ENCODE assay signal across 8 cellular contexts in the genomic region with DNA sequence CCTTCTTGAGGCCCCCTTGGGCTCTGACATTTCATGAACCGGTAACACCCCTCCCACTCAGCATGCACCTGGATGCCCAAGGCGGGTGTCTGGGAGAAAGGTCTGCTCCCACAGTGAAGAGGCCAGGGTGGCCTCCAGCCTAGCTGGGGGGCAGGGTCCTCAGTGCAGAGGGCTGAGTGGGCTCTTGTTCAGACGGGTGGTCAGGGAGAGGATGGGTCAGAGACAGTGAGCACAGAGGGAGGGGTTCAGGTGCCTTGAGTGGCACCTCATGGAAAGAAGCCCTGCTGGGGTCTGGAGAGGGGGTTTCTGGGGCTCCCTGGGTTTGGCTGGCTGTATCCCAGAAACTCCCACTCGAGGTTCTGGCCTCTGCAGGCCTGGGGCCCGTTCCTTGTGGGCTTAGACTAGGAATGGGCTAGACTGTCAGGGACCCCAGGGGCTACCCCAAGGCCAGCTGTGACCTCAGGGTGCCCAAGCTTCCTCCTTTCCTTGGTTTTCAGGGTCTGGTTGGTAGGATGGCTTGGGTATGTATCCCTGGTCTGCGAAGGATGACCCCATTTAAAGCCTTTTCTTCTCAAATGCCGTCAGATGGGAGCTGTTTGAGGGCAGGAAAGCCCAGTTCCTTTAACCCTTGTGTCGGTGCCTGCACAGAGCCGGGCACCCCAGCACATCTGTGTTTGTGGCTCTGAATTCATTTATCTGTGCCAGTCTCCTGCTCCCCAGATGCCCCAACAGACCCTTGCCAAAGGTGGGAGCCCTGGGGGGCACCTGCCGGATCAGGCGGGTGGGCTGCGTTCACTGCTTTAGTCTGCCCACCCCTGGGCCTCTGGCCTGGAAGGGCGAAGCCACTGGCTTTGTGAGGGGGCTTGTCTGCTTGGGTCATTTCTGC. TPM values are rescaled to one million over a fixed set of nuclear protein-coding genes. Genes with fewer than 3 reads are reported as not detected.
DNase-seq lines count a peak whose midpoint lies in the region; ATAC-seq, FAIRE-seq and TF ChIP-seq lines count a peak whose summit lies in the region.

No MANE protein-coding gene starts in this region.

- no peak overlapping the region for H3K27ac ChIP-seq in astrocyte (ENCODE audit: low read depth, low read length)
- no peak overlapping the region for H3K27ac ChIP-seq in lower lobe of right lung
- no peak overlapping the region for H3K27ac ChIP-seq in thoracic aorta
- no peak overlapping the region for H3K27ac ChIP-seq in MM.1S (ENCODE audit: low read length)

- H3K4me3 Mint-ChIP-seq in activated CD4-positive, alpha-beta T cell treated with anti-CD3 and anti-CD28 coated beads for 36 hours: peak overlapping the region; percentile 53
- H3K4me3 Mint-ChIP-seq in astrocyte (ENCODE audit: unreplicated experiment): peak overlapping the region; percentile 90

- CTCF ChIA-PET in activated CD4-positive, alpha-beta T cell treated with anti-CD3 and anti-CD28 coated beads for 36 hours (lab: Charles Lee): interaction anchor here (0.7 kb wide), 1 partner anchor 48 kb away, joined by 4 read pairs; no protein-coding TSS in a partner anchor

- peaks cover 10% of the 10 kb centered on the region for H3K27me3 Mint-ChIP-seq in activated CD4-positive, alpha-beta T cell treated with anti-CD3 and anti-CD28 coated beads for 36 hours
- H3K27me3 Mint-ChIP-seq in astrocyte (ENCODE audit: low read depth, unreplicated experiment): peaks cover 2% of the 10 kb centered on the region

- H3K9ac ChIP-seq in astrocyte (ENCODE audit: low read length) (peak overlapping the region; percentile 72), MM.1S (ENCODE audit: low read length) (no peak overlapping the region)

- H3K27me3 ChIP-seq in astrocyte (ENCODE audit: insufficient read depth, low read length) (no peaks in the 10 kb centered on the region), lower lobe of right lung (ENCODE audit: low read depth) (no peaks in the 10 kb centered on the region), thoracic aorta (replicated peaks; ENCODE audit: insufficient read depth) (no peaks in the 10 kb centered on the region), MM.1S (replicated peaks; ENCODE audit: insufficient read depth, low read length) (peaks cover 9% of the 10 kb centered on the region)

- POLR2A ChIA-PET in activated CD4-positive, alpha-beta T cell treated with anti-CD3 and anti-CD28 coated beads for 36 hours (lab: Charles Lee): interaction anchor here (0.5 kb wide), 1 partner anchor 669 kb away, joined by 4 read pairs; a partner anchor contains a TSS

- TF ChIP-seq CTCF in astrocyte (IDR thresholded peaks at IDR 0.05; ENCODE audit: insufficient read depth, low read depth, low read length): no peak
- TF ChIP-seq CTCF in lower lobe of right lung (IDR thresholded peaks at IDR 0.05): no peak
- TF ChIP-seq CTCF in thoracic aorta (IDR thresholded peaks at IDR 0.05): no peak
- no peak for TF ChIP-seq CTCF in MM.1S (IDR thresholded peaks at IDR 0.05; ENCODE audit: low read length)

- H2AFZ ChIP-seq in astrocyte (ENCODE audit: low read depth, low read length) (peak overlapping the region; percentile 86), MM.1S (ENCODE audit: low read length) (no peak overlapping the region)

- no peaks in the 10 kb centered on the region for H3K79me2 ChIP-seq in astrocyte (ENCODE audit: insufficient read depth, low read length)
- no peaks in the 10 kb centered on the region for H3K79me2 ChIP-seq in MM.1S (ENCODE audit: low read length)

- no peak for DNase-seq in activated CD4-positive, alpha-beta T cell treated with anti-CD3 and anti-CD28 coated beads for 36 hours
- no peak for DNase-seq in activated CD4-positive, alpha-beta T cell treated with anti-CD3 and anti-CD28 coated beads for 4 hours
- DNase-seq in astrocyte (ENCODE audit: low read depth): no peak
- DNase-seq in lower lobe of right lung: no peak
- no peak for DNase-seq in thoracic aorta (ENCODE audit: low spot score)
- no peak for DNase-seq in KG1 (lab: John Stamatoyannopoulos, UW)
- no peak for DNase-seq in stimulated activated CD4-positive, alpha-beta T cell treated with anti-CD3 and anti-CD28 coated beads, Interleukin-2, amount 100 ng/mL, for 24 hours
- DNase-seq in MM.1S: no peak

- intact Hi-C loops in activated CD4-positive, alpha-beta T cell treated with anti-CD3 and anti-CD28 coated beads for 36 hours (cut with DNase I, micrococcal nuclease): no loop called here
- intact Hi-C loops in lower lobe of right lung (cut with DNase I): no loop called here

- H3K36me3 Mint-ChIP-seq in activated CD4-positive, alpha-beta T cell treated with anti-CD3 and anti-CD28 coated beads for 36 hours (ENCODE audit: low read depth): no peaks in the 10 kb centered on the region
- no peaks in the 10 kb centered on the region for H3K36me3 Mint-ChIP-seq in astrocyte (ENCODE audit: low read depth, unreplicated experiment)

- H4K20me1 ChIP-seq in astrocyte (ENCODE audit: insufficient read depth, low read length) (peaks cover 5% of the 10 kb centered on the region), MM.1S (ENCODE audit: insufficient read depth, low read length) (no peaks in the 10 kb centered on the region)

- H3K9me3 ChIP-seq in astrocyte (ENCODE audit: insufficient read depth, low read depth, low read length) (no peaks in the 10 kb centered on the region), lower lobe of right lung (no peaks in the 10 kb centered on the region), thoracic aorta (no peaks in the 10 kb centered on the region), MM.1S (replicated peaks; ENCODE audit: insufficient read depth, low read length) (no peaks in the 10 kb centered on the region)

- no peak overlapping the region for H3K27ac Mint-ChIP-seq in activated CD4-positive, alpha-beta T cell treated with anti-CD3 and anti-CD28 coated beads for 36 hours
- no peak overlapping the region for H3K27ac Mint-ChIP-seq in astrocyte (ENCODE audit: unreplicated experiment)

- FAIRE-seq in astrocyte (lab: Jason Lieb, UNC): no peak

- H3K9me3 Mint-ChIP-seq in activated CD4-positive, alpha-beta T cell treated with anti-CD3 and anti-CD28 coated beads for 36 hours (ENCODE audit: low read depth): no peaks in the 10 kb centered on the region
- H3K9me3 Mint-ChIP-seq in astrocyte (ENCODE audit: unreplicated experiment): no peaks in the 10 kb centered on the region

- peaks cover 27% of the 10 kb centered on the region for H3K4me1 ChIP-seq in astrocyte (ENCODE audit: insufficient read depth, low read length)
- peaks cover 19% of the 10 kb centered on the region for H3K4me1 ChIP-seq in lower lobe of right lung
- H3K4me1 ChIP-seq in thoracic aorta (ENCODE audit: control insufficient read depth in 1 of 2, low read depth in 2 of 2): peaks cover 0 to 20% of the 10 kb centered on the region in 2 donors
- H3K4me1 ChIP-seq in MM.1S (ENCODE audit: low read length): no peaks in the 10 kb centered on the region

- H3K4me3 ChIP-seq in astrocyte (ENCODE audit: insufficient read depth, low read depth, low read length): peak overlapping the region; percentile 58
- peak overlapping the region; percentile 66 for H3K4me3 ChIP-seq in lower lobe of right lung
- H3K4me3 ChIP-seq in thoracic aorta: peak overlapping the region; percentile 73
- no peak overlapping the region for H3K4me3 ChIP-seq in MM.1S (ENCODE audit: low read length)

- ATAC-seq in activated CD4-positive, alpha-beta T cell treated with anti-CD3 and anti-CD28 coated beads for 36 hours: no peak
- ATAC-seq in lower lobe of right lung (no peak), thoracic aorta (ENCODE audit: insufficient number of reproducible peaks, low FRiP score, low read depth) (no peak)

- no peaks in the 10 kb centered on the region for H3K9me2 ChIP-seq in MM.1S (replicated peaks; ENCODE audit: insufficient read depth, low read length)

- H3K36me3 ChIP-seq in astrocyte (ENCODE audit: insufficient read depth, low read length): no peaks in the 10 kb centered on the region
- H3K36me3 ChIP-seq in lower lobe of right lung: no peaks in the 10 kb centered on the region
- H3K36me3 ChIP-seq in thoracic aorta: no peaks in the 10 kb centered on the region
- H3K36me3 ChIP-seq in MM.1S (replicated peaks; ENCODE audit: insufficient read depth, low read length): no peaks in the 10 kb centered on the region

- H3K4me2 ChIP-seq in astrocyte (ENCODE audit: low read length): peak overlapping the region; percentile 96
- H3K4me2 ChIP-seq in MM.1S (ENCODE audit: low read depth, low read length): no peak overlapping the region

- no peaks in the 10 kb centered on the region for H3F3A ChIP-seq in MM.1S (ENCODE audit: insufficient read depth, low read length)

- H3K4me1 Mint-ChIP-seq in activated CD4-positive, alpha-beta T cell treated with anti-CD3 and anti-CD28 coated beads for 36 hours: peaks cover 10% of the 10 kb centered on the region
- H3K4me1 Mint-ChIP-seq in astrocyte (ENCODE audit: low read depth, unreplicated experiment): peaks cover 10% of the 10 kb centered on the region

RNA-seq across cellular contexts. Expression of a gene that starts 1.3 kb away (rescaled TPM):
- total RNA-seq in activated CD4-positive, alpha-beta T cell treated with anti-CD3 and anti-CD28 coated beads for 36 hours: under 1 TPM; 0.58 to 0.89 TPM
- total RNA-seq in astrocyte (12.0 and 14.1 TPM in 2 replicates), lower lobe of right lung (13.4 TPM), thoracic aorta (10 to 100 TPM in 1 of 2 donors, 1 to 10 TPM in 1; 9.1 to 12.9 TPM)

RNA-seq across cellular contexts. Expression of a gene that starts 31.6 kb away (rescaled TPM):
- total RNA-seq in activated CD4-positive, alpha-beta T cell treated with anti-CD3 and anti-CD28 coated beads for 36 hours: 1,000 to 10,000 TPM; 2,519 to 3,155 TPM
- total RNA-seq in astrocyte (1,056 and 1,182 TPM in 2 replicates), lower lobe of right lung (1,467 TPM), thoracic aorta (1,000 to 10,000 TPM in 1 of 2 donors, 100 to 1,000 TPM in 1; 908 to 1,235 TPM)

RNA-seq across cellular contexts. Expression of a gene that starts 48.5 kb away (rescaled TPM):
- total RNA-seq in activated CD4-positive, alpha-beta T cell treated with anti-CD3 and anti-CD28 coated beads for 36 hours: 10 to 100 TPM; 15.0 to 17.1 TPM
- total RNA-seq in astrocyte (13.4 and 13.8 TPM in 2 replicates), lower lobe of right lung (27.2 TPM), thoracic aorta (10 to 100 TPM; 14.5 to 21.4 TPM)
